Comparison of ENCODE assay signal across 1 cellular context in the genomic region with DNA sequence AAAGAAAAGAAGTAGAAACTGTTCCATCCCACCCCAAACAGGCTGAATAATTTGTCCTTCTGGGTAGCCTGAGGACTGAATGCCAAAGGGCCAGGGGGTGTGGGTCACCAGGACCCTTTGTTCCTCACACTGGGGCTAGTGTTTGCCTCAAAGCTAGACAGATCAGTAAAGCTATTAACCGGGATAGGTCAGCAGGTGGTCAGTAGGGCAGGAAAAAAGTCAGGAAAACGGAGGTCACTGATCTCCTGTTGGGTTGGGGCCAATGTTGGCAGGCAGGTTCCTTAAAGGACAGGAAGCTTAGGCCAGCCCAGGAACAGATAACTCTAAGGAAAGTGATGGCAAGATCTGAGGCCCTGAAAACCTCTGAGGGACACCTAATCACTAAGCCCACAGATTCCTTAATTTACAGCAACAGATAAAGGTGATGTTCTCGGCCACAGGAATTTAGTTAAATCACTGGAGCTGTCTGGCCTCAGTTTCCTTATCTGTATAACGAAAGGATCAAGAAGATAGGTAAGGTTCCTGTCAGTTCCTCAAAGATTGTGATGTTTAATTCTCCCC.
TF ChIP-seq lines count a peak whose summit lies in the region.

No MANE protein-coding gene starts in this region.

TF ChIP-seq in HEK293, 187 proteins besides CTCF, POLR2A, EP300 and RAD21:
- TF ChIP-seq, protein P1, sequence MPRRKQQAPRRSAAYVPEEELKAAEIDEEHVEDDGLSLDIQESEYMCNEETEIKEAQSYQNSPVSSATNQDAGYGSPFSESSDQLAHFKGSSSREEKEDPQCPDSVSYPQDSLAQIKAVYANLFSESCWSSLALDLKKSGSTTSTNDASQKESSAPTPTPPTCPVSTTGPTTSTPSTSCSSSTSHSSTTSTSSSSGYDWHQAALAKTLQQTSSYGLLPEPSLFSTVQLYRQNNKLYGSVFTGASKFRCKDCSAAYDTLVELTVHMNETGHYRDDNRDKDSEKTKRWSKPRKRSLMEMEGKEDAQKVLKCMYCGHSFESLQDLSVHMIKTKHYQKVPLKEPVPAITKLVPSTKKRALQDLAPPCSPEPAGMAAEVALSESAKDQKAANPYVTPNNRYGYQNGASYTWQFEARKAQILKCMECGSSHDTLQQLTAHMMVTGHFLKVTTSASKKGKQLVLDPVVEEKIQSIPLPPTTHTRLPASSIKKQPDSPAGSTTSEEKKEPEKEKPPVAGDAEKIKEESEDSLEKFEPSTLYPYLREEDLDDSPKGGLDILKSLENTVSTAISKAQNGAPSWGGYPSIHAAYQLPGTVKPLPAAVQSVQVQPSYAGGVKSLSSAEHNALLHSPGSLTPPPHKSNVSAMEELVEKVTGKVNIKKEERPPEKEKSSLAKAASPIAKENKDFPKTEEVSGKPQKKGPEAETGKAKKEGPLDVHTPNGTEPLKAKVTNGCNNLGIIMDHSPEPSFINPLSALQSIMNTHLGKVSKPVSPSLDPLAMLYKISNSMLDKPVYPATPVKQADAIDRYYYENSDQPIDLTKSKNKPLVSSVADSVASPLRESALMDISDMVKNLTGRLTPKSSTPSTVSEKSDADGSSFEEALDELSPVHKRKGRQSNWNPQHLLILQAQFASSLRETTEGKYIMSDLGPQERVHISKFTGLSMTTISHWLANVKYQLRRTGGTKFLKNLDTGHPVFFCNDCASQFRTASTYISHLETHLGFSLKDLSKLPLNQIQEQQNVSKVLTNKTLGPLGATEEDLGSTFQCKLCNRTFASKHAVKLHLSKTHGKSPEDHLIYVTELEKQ (tag by site-specific recombination; IDR thresholded peaks at IDR 0.05; ENCODE audit: borderline replicate concordance), result no peak
- 0 out of 2 replicates have a peak, but pooled peaks have one; percentile 1 for TF ChIP-seq ZNF335 (tag by site-specific recombination; conservative IDR thresholded peaks at IDR 0.05)
- TF ChIP-seq ZSCAN23 (tag by site-specific recombination; IDR thresholded peaks at IDR 0.05), result no peak
- TF ChIP-seq, protein P2, sequence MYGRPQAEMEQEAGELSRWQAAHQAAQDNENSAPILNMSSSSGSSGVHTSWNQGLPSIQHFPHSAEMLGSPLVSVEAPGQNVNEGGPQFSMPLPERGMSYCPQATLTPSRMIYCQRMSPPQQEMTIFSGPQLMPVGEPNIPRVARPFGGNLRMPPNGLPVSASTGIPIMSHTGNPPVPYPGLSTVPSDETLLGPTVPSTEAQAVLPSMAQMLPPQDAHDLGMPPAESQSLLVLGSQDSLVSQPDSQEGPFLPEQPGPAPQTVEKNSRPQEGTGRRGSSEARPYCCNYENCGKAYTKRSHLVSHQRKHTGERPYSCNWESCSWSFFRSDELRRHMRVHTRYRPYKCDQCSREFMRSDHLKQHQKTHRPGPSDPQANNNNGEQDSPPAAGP (tag by site-specific recombination; IDR thresholded peaks at IDR 0.05), result no peak
- TF ChIP-seq, protein P3, sequence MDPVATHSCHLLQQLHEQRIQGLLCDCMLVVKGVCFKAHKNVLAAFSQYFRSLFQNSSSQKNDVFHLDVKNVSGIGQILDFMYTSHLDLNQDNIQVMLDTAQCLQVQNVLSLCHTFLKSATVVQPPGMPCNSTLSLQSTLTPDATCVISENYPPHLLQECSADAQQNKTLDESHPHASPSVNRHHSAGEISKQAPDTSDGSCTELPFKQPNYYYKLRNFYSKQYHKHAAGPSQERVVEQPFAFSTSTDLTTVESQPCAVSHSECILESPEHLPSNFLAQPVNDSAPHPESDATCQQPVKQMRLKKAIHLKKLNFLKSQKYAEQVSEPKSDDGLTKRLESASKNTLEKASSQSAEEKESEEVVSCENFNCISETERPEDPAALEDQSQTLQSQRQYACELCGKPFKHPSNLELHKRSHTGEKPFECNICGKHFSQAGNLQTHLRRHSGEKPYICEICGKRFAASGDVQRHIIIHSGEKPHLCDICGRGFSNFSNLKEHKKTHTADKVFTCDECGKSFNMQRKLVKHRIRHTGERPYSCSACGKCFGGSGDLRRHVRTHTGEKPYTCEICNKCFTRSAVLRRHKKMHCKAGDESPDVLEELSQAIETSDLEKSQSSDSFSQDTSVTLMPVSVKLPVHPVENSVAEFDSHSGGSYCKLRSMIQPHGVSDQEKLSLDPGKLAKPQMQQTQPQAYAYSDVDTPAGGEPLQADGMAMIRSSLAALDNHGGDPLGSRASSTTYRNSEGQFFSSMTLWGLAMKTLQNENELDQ (tag by site-specific recombination; IDR thresholded peaks at IDR 0.05; ENCODE audit: low read depth), result no peak
- no peak for TF ChIP-seq ZNF211 (tag by site-specific recombination; IDR thresholded peaks at IDR 0.05; ENCODE audit: low read depth)
- TF ChIP-seq KLF16 (tag by site-specific recombination; IDR thresholded peaks at IDR 0.05), result no peak
TF ChIP-seq in HEK293: peak in this region for 1.
